In the genomic region with DNA sequence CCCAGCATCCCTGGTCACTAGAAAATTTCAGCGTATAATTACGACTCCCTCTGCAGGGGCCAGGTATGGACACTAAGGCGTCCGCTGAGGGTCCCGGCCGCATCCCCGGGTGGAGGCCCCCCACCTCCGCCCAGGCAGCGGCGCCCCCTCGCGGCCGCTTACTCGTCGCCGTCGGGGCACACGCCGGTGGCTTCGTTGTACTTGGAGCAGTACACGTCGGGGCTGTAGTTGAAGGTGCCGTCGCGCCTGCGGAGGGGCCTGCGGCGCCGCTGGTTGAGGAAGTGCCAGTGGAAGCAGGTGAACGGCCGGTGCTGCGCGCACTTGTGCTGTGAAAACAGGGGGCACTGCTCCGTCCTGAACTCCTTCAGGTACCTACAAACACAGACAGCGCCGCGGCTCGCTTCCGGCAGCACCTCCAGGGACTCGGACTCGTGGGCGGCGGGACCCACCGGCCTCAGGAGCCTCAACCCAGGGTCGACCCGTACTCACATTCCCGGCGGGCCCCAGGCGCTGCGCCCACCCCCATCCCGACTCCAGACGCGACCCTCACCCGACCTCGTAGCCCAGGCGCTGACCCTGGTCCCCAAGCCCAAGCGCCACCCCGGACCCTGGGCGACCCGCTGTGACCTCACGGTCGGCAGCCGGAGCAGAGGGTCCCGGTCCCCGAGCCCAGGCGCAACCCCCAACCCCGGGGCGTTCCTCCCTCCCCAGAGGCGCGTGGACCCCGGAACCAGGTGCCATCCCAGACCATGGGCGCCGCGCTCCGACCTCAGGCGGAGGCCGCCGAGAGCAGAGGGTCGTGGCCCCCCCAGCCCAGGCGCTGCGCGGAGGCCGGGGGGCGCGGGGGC, we compare ENCODE assay signal across 1 cellular context.
TF ChIP-seq lines count a peak whose summit lies in the region.

No MANE protein-coding gene starts in this region.

TF ChIP-seq in HepG2, 621 proteins besides CTCF, POLR2A, EP300 and RAD21 (continued from another document and continues in another):
- TF ChIP-seq, protein P1, sequence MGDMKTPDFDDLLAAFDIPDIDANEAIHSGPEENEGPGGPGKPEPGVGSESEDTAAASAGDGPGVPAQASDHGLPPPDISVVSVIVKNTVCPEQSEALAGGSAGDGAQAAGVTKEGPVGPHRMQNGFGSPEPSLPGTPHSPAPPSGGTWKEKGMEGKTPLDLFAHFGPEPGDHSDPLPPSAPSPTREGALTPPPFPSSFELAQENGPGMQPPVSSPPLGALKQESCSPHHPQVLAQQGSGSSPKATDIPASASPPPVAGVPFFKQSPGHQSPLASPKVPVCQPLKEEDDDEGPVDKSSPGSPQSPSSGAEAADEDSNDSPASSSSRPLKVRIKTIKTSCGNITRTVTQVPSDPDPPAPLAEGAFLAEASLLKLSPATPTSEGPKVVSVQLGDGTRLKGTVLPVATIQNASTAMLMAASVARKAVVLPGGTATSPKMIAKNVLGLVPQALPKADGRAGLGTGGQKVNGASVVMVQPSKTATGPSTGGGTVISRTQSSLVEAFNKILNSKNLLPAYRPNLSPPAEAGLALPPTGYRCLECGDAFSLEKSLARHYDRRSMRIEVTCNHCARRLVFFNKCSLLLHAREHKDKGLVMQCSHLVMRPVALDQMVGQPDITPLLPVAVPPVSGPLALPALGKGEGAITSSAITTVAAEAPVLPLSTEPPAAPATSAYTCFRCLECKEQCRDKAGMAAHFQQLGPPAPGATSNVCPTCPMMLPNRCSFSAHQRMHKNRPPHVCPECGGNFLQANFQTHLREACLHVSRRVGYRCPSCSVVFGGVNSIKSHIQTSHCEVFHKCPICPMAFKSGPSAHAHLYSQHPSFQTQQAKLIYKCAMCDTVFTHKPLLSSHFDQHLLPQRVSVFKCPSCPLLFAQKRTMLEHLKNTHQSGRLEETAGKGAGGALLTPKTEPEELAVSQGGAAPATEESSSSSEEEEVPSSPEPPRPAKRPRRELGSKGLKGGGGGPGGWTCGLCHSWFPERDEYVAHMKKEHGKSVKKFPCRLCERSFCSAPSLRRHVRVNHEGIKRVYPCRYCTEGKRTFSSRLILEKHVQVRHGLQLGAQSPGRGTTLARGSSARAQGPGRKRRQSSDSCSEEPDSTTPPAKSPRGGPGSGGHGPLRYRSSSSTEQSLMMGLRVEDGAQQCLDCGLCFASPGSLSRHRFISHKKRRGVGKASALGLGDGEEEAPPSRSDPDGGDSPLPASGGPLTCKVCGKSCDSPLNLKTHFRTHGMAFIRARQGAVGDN (CRISPR knock-in tag; IDR thresholded peaks at IDR 0.05) = peak; percentile 70
- TF ChIP-seq, protein P2, sequence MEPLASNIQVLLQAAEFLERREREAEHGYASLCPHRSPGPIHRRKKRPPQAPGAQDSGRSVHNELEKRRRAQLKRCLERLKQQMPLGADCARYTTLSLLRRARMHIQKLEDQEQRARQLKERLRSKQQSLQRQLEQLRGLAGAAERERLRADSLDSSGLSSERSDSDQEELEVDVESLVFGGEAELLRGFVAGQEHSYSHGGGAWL (CRISPR knock-in tag; IDR thresholded peaks at IDR 0.05) = no peak
- TF ChIP-seq RBFOX2 (IDR thresholded peaks at IDR 0.05; ENCODE audit: low read depth, low read length) (peak; percentile 69), ZNF549 (CRISPR knock-in tag; IDR thresholded peaks at IDR 0.05) (no peak), TEAD3 (CRISPR knock-in tag; optimal IDR thresholded peaks at IDR 0.05; ENCODE audit: borderline replicate concordance) (no peak), KDM5B (CRISPR knock-in tag; IDR thresholded peaks at IDR 0.05; ENCODE audit: borderline replicate concordance) (peak; percentile 63; the same call in 1 of the 2 replicates), ERF (CRISPR knock-in tag; IDR thresholded peaks at IDR 0.05) (peak; percentile 41; the same call in 1 of the 2 replicates), MYNN (CRISPR knock-in tag; IDR thresholded peaks at IDR 0.05; ENCODE audit: low read depth) (no peak), ZFP90 (CRISPR knock-in tag; IDR thresholded peaks at IDR 0.05; ENCODE audit: borderline replicate concordance) (peak; percentile 40; the same call in 1 of the 2 replicates), SIN3B (IDR thresholded peaks at IDR 0.05; ENCODE audit: low read length) (no peak), NFE2L1 (CRISPR knock-in tag; IDR thresholded peaks at IDR 0.05; ENCODE audit: borderline replicate concordance) (no peak), ISX (CRISPR knock-in tag; conservative IDR thresholded peaks at IDR 0.05) (no peak), ZNF747 (CRISPR knock-in tag; IDR thresholded peaks at IDR 0.05; ENCODE audit: borderline replicate concordance) (no peak), RFX3 (CRISPR knock-in tag; IDR thresholded peaks at IDR 0.05) (no peak), TGIF2 (CRISPR knock-in tag; IDR thresholded peaks at IDR 0.05) (no peak), MAFK (conservative IDR thresholded peaks at IDR 0.05 in 1 of 2, IDR thresholded peaks at IDR 0.05 in 1 of 2; ENCODE audit: low read length in 2 of 2) (no peak), TRIM24 (CRISPR knock-in tag; IDR thresholded peaks at IDR 0.05) (no peak), ELF3 (CRISPR knock-in tag; IDR thresholded peaks at IDR 0.05) (0 out of 2 replicates have a peak, but pooled peaks have one; percentile 4), REL (CRISPR knock-in tag; conservative IDR thresholded peaks at IDR 0.05) (no peak), NR3C1 (CRISPR knock-in tag; IDR thresholded peaks at IDR 0.05) (no peak), ZNF891 (CRISPR knock-in tag; IDR thresholded peaks at IDR 0.05) (no peak)
- TF ChIP-seq, protein P3, sequence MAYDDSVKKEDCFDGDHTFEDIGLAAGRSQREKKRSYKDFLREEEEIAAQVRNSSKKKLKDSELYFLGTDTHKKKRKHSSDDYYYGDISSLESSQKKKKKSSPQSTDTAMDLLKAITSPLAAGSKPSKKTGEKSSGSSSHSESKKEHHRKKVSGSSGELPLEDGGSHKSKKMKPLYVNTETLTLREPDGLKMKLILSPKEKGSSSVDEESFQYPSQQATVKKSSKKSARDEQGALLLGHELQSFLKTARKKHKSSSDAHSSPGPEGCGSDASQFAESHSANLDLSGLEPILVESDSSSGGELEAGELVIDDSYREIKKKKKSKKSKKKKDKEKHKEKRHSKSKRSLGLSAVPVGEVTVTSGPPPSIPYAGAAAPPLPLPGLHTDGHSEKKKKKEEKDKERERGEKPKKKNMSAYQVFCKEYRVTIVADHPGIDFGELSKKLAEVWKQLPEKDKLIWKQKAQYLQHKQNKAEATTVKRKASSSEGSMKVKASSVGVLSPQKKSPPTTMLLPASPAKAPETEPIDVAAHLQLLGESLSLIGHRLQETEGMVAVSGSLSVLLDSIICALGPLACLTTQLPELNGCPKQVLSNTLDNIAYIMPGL (CRISPR knock-in tag; IDR thresholded peaks at IDR 0.05; ENCODE audit: borderline replicate concordance in 1 of 2, low read depth in 1 of 2) = peak; percentile 91 to 95
- TF ChIP-seq, protein P4, sequence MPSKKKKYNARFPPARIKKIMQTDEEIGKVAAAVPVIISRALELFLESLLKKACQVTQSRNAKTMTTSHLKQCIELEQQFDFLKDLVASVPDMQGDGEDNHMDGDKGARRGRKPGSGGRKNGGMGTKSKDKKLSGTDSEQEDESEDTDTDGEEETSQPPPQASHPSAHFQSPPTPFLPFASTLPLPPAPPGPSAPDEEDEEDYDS (CRISPR knock-in tag; IDR thresholded peaks at IDR 0.05) = no peak
- TF ChIP-seq, protein P5, sequence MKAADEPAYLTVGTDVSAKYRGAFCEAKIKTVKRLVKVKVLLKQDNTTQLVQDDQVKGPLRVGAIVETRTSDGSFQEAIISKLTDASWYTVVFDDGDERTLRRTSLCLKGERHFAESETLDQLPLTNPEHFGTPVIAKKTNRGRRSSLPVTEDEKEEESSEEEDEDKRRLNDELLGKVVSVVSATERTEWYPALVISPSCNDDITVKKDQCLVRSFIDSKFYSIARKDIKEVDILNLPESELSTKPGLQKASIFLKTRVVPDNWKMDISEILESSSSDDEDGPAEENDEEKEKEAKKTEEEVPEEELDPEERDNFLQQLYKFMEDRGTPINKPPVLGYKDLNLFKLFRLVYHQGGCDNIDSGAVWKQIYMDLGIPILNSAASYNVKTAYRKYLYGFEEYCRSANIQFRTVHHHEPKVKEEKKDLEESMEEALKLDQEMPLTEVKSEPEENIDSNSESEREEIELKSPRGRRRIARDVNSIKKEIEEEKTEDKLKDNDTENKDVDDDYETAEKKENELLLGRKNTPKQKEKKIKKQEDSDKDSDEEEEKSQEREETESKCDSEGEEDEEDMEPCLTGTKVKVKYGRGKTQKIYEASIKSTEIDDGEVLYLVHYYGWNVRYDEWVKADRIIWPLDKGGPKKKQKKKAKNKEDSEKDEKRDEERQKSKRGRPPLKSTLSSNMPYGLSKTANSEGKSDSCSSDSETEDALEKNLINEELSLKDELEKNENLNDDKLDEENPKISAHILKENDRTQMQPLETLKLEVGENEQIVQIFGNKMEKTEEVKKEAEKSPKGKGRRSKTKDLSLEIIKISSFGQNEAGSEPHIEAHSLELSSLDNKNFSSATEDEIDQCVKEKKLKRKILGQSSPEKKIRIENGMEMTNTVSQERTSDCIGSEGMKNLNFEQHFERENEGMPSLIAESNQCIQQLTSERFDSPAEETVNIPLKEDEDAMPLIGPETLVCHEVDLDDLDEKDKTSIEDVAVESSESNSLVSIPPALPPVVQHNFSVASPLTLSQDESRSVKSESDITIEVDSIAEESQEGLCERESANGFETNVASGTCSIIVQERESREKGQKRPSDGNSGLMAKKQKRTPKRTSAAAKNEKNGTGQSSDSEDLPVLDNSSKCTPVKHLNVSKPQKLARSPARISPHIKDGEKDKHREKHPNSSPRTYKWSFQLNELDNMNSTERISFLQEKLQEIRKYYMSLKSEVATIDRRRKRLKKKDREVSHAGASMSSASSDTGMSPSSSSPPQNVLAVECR (CRISPR knock-in tag; IDR thresholded peaks at IDR 0.05; ENCODE audit: borderline replicate concordance) = peak; percentile 44; the same call in 1 of the 2 replicates
- TF ChIP-seq, protein P6, sequence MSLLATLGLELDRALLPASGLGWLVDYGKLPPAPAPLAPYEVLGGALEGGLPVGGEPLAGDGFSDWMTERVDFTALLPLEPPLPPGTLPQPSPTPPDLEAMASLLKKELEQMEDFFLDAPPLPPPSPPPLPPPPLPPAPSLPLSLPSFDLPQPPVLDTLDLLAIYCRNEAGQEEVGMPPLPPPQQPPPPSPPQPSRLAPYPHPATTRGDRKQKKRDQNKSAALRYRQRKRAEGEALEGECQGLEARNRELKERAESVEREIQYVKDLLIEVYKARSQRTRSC (CRISPR knock-in tag; IDR thresholded peaks at IDR 0.05; ENCODE audit: low read depth) = no peak
- TF ChIP-seq, protein P7, sequence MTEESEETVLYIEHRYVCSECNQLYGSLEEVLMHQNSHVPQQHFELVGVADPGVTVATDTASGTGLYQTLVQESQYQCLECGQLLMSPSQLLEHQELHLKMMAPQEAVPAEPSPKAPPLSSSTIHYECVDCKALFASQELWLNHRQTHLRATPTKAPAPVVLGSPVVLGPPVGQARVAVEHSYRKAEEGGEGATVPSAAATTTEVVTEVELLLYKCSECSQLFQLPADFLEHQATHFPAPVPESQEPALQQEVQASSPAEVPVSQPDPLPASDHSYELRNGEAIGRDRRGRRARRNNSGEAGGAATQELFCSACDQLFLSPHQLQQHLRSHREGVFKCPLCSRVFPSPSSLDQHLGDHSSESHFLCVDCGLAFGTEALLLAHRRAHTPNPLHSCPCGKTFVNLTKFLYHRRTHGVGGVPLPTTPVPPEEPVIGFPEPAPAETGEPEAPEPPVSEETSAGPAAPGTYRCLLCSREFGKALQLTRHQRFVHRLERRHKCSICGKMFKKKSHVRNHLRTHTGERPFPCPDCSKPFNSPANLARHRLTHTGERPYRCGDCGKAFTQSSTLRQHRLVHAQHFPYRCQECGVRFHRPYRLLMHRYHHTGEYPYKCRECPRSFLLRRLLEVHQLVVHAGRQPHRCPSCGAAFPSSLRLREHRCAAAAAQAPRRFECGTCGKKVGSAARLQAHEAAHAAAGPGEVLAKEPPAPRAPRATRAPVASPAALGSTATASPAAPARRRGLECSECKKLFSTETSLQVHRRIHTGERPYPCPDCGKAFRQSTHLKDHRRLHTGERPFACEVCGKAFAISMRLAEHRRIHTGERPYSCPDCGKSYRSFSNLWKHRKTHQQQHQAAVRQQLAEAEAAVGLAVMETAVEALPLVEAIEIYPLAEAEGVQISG (CRISPR knock-in tag; IDR thresholded peaks at IDR 0.05) = no peak
- TF ChIP-seq, protein P8, sequence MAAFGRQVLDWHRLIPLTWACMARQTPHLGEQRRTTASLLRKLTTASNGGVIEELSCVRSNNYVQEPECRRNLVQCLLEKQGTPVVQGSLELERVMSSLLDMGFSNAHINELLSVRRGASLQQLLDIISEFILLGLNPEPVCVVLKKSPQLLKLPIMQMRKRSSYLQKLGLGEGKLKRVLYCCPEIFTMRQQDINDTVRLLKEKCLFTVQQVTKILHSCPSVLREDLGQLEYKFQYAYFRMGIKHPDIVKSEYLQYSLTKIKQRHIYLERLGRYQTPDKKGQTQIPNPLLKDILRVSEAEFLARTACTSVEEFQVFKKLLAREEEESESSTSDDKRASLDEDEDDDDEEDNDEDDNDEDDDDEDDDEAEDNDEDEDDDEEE (CRISPR knock-in tag; IDR thresholded peaks at IDR 0.05) = 0 out of 2 replicates have a peak, but pooled peaks have one; percentile 40
- TF ChIP-seq, protein P9, sequence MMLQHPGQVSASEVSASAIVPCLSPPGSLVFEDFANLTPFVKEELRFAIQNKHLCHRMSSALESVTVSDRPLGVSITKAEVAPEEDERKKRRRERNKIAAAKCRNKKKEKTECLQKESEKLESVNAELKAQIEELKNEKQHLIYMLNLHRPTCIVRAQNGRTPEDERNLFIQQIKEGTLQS (CRISPR knock-in tag; IDR thresholded peaks at IDR 0.05) = no peak
- TF ChIP-seq, protein P10, sequence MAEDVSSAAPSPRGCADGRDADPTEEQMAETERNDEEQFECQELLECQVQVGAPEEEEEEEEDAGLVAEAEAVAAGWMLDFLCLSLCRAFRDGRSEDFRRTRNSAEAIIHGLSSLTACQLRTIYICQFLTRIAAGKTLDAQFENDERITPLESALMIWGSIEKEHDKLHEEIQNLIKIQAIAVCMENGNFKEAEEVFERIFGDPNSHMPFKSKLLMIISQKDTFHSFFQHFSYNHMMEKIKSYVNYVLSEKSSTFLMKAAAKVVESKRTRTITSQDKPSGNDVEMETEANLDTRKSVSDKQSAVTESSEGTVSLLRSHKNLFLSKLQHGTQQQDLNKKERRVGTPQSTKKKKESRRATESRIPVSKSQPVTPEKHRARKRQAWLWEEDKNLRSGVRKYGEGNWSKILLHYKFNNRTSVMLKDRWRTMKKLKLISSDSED (CRISPR knock-in tag; IDR thresholded peaks at IDR 0.05) = no peak
- TF ChIP-seq, protein P11, sequence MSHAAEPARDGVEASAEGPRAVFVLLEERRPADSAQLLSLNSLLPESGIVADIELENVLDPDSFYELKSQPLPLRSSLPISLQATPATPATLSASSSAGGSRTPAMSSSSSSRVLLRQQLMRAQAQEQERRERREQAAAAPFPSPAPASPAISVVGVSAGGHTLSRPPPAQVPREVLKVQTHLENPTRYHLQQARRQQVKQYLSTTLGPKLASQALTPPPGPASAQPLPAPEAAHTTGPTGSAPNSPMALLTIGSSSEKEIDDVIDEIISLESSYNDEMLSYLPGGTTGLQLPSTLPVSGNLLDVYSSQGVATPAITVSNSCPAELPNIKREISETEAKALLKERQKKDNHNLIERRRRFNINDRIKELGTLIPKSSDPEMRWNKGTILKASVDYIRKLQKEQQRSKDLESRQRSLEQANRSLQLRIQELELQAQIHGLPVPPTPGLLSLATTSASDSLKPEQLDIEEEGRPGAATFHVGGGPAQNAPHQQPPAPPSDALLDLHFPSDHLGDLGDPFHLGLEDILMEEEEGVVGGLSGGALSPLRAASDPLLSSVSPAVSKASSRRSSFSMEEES (CRISPR knock-in tag; IDR thresholded peaks at IDR 0.05) = no peak
